8 cellular contexts compared by ENCODE assay signal in genomic region chr5:36875789-36876388, GRCh38. TPM values are rescaled to one million over a fixed set of nuclear protein-coding genes. Genes with fewer than 3 reads are reported as not detected.
A peak's percentile ranks its signal among the peaks of the same experiment; 100 is the strongest.
DNase-seq lines count a peak whose midpoint lies in the region; ATAC-seq and TF ChIP-seq lines count a peak whose summit lies in the region.

No MANE protein-coding gene starts in this region.

- no peaks in the 10 kb centered on the region for H3K27me3 Mint-ChIP-seq in activated T-helper 2 cell treated with anti-CD3 and anti-CD28 coated beads, Interferon-gamma antibody, Interleukin-2, Interleukin-4, amounts not matched to agents 10 μg/mL and 5 μg/mL and 100 μg/mL, durations not matched to agents 14 hours and 24 hours and 36 hours (ENCODE audit: low read depth)
- no peaks in the 10 kb centered on the region for H3K27me3 Mint-ChIP-seq in nephron progenitor cell (ENCODE audit: low read depth, poor library complexity)

- H3K4me3 ChIP-seq in Peyer's patch (peak overlapping the region; percentile 84 to 89 (median 88)), fibroblast of pulmonary artery (replicated peaks; ENCODE audit: low read depth, low read length) (peak overlapping the region; percentile 83), stomach (peak overlapping the region; percentile 86 to 97 (median 91))

- no peak for TF ChIP-seq EP300 in stomach (IDR thresholded peaks at IDR 0.05)

- TF ChIP-seq CTCF in Peyer's patch (IDR thresholded peaks at IDR 0.05) (peak in 4 of 6 experiments; percentile 52 to 63 (median 56)), fibroblast of pulmonary artery (IDR thresholded peaks at IDR 0.05; ENCODE audit: low read length, missing control alignments) (peak; percentile 55), nephron progenitor cell (IDR thresholded peaks at IDR 0.05) (peak; percentile 26), stomach (IDR thresholded peaks at IDR 0.05) (peak in 3 of 7 experiments; percentile 36 to 50 (median 42))

- in situ Hi-C loops in KBM-7 (cut with MboI; ENCODE audit: low pct_unique_long_range_greater_than_20kb, low sequenced_read_pairs) = no loop called here

- H3K4me1 Mint-ChIP-seq in activated T-helper 2 cell treated with anti-CD3 and anti-CD28 coated beads, Interferon-gamma antibody, Interleukin-2, Interleukin-4, amounts not matched to agents 10 μg/mL and 5 μg/mL and 100 μg/mL, durations not matched to agents 14 hours and 24 hours and 36 hours (ENCODE audit: low read depth) = peaks cover 36% of the 10 kb centered on the region
- peaks cover 68% of the 10 kb centered on the region for H3K4me1 Mint-ChIP-seq in nephron progenitor cell

- DNase-seq in DMS153 treated with DMSO at 0.1 percent for 48 hours (lab: John Stamatoyannopoulos, UW; ENCODE audit: unreplicated experiment) = peak; percentile 90
- DNase-seq in KBM-7 = peak; percentile 86
- DNase-seq in Peyer's patch = peak; percentile 78 to 92 (median 84)
- DNase-seq in activated T-helper 2 cell treated with anti-CD3 and anti-CD28 coated beads, Interferon-gamma antibody, Interleukin-2, Interleukin-4, amounts not matched to agents 10 μg/mL and 5 μg/mL and 100 μg/mL, durations not matched to agents 14 hours and 24 hours and 36 hours (ENCODE audit: low spot score) = peak; percentile 72
- peak; percentile 76 for DNase-seq in fibroblast of pulmonary artery (ENCODE audit: low read depth)
- peak; percentile 80 for DNase-seq in nephron progenitor cell
- peak; percentile 82 for DNase-seq in stomach

- H3K4me3 Mint-ChIP-seq in activated T-helper 2 cell treated with anti-CD3 and anti-CD28 coated beads, Interferon-gamma antibody, Interleukin-2, Interleukin-4, amounts not matched to agents 10 μg/mL and 5 μg/mL and 100 μg/mL, durations not matched to agents 14 hours and 24 hours and 36 hours (ENCODE audit: low read depth) = peak overlapping the region; percentile 87
- H3K4me3 Mint-ChIP-seq in nephron progenitor cell = peak overlapping the region; percentile 92

- H3K36me3 ChIP-seq in Peyer's patch = no peaks in the 10 kb centered on the region
- H3K36me3 ChIP-seq in stomach = peaks cover 0 to 3% (median 0%) of the 10 kb centered on the region in 4 donors

- intact Hi-C loops in activated T-helper 2 cell treated with anti-CD3 and anti-CD28 coated beads, Interferon-gamma antibody, Interleukin-2, Interleukin-4, amounts not matched to agents 10 μg/mL and 5 μg/mL and 100 μg/mL, durations not matched to agents 14 hours and 24 hours and 36 hours (cut with micrococcal nuclease) = loop anchor here (1.0 to 10.0 kb wide), 9 partner anchors 66 to 1949 kb away; partner anchors contain the start of genes DNAJC21, NUP155 and SKP2
- intact Hi-C loops in stomach (cut with DNase I; ENCODE audit: low total_unique reads) = no loop called here

- peak; percentile 59 for ATAC-seq in GM21723 (IDR thresholded peaks at IDR 0.05; ENCODE audit: unreplicated experiment)

- H3K36me3 Mint-ChIP-seq in activated T-helper 2 cell treated with anti-CD3 and anti-CD28 coated beads, Interferon-gamma antibody, Interleukin-2, Interleukin-4, amounts not matched to agents 10 μg/mL and 5 μg/mL and 100 μg/mL, durations not matched to agents 14 hours and 24 hours and 36 hours (ENCODE audit: low read depth) = peaks cover 24% of the 10 kb centered on the region
- peaks cover 7% of the 10 kb centered on the region for H3K36me3 Mint-ChIP-seq in nephron progenitor cell (ENCODE audit: low read depth)

- WGBS in stomach, 5 donors = 0 to 1% (median 0%) methylated on average over 55 to 60 of the region's 60 CpGs

- H3K27me3 ChIP-seq in Peyer's patch (no peaks in the 10 kb centered on the region), stomach (no peaks in the 10 kb centered on the region)

- peak overlapping the region; percentile 97 for H3K27ac Mint-ChIP-seq in activated T-helper 2 cell treated with anti-CD3 and anti-CD28 coated beads, Interferon-gamma antibody, Interleukin-2, Interleukin-4, amounts not matched to agents 10 μg/mL and 5 μg/mL and 100 μg/mL, durations not matched to agents 14 hours and 24 hours and 36 hours
- H3K27ac Mint-ChIP-seq in nephron progenitor cell = peak overlapping the region; percentile 100

- peaks cover 0 to 31% (median 3%) of the 10 kb centered on the region in 4 donors for H3K4me1 ChIP-seq in Peyer's patch
- peaks cover 21 to 70% (median 42%) of the 10 kb centered on the region in 4 donors for H3K4me1 ChIP-seq in stomach

- peak overlapping the region; percentile 92 to 98 (median 96) for H3K27ac ChIP-seq in Peyer's patch
- H3K27ac ChIP-seq in stomach = peak overlapping the region; percentile 96 to 99 (median 97)

- TF ChIP-seq POLR2A in Peyer's patch (IDR thresholded peaks at IDR 0.05) (no peak), stomach (IDR thresholded peaks at IDR 0.05) (no peak)

- H3K9me3 ChIP-seq in Peyer's patch (no peaks in the 10 kb centered on the region), stomach (no peaks in the 10 kb centered on the region)

- no peaks in the 10 kb centered on the region for H3K9me3 Mint-ChIP-seq in activated T-helper 2 cell treated with anti-CD3 and anti-CD28 coated beads, Interferon-gamma antibody, Interleukin-2, Interleukin-4, amounts not matched to agents 10 μg/mL and 5 μg/mL and 100 μg/mL, durations not matched to agents 14 hours and 24 hours and 36 hours
- no peaks in the 10 kb centered on the region for H3K9me3 Mint-ChIP-seq in nephron progenitor cell

RNA-seq across cellular contexts. Expression of gene NIPBL, which starts 0.7 kb away (rescaled TPM):
- total RNA-seq in Peyer's patch (100 to 1,000 TPM in 1 of 4 donors, 10 to 100 TPM in 3; 48.7 to 109 (median 68.8) TPM), stomach (100 to 1,000 TPM in 1 of 5 donors, 10 to 100 TPM in 4; 25.2 to 100 (median 55.2) TPM)
- total RNA-seq in activated T-helper 2 cell treated with anti-CD3 and anti-CD28 coated beads, Interferon-gamma antibody, Interleukin-2, Interleukin-4, amounts not matched to agents 10 μg/mL and 5 μg/mL and 100 μg/mL, durations not matched to agents 14 hours and 24 hours and 36 hours = 48.5 and 52.9 TPM in 2 replicates
- 10 to 100 TPM in 1 of 3 donors, 1 to 10 TPM in 2; 8.2 to 11.2 (median 8.4) TPM for polyA plus RNA-seq in stomach

Comparison
In these comparisons a context has a peak if more than half of its experiments do, and no peak if none do; other contexts are left out.
1. Peak in every context shown above with its lines: DNase-seq, ATAC-seq, H3K4me3 ChIP-seq and H3K27ac ChIP-seq.